ENCODE assay signal across 1 cellular context in the genomic region with DNA sequence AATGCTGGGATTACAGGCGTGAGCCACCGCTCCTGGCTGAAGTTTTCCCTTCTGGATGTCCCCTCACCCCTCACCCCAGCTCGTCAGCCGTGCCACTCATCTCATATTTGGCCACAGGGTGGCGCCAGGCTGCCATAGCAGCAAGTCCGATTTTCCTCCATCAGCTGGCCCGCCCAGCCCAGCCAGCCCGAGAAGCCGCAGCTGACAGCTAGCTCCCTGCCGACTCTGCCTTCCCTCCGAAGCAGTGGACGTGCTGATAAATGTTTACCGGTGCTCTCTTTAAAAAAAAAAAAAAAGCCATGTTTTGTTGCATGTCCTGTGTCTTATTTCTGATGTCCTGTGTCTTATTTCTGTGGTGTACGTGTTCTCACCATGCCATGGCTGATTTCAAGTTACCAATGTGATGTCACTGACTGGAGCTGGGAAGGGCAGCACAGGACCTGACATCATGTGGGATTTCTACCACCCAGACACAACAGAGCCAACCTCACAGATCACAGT.
TF ChIP-seq lines count a peak whose summit lies in the region.

No MANE protein-coding gene starts in this region.

TF ChIP-seq in K562, 482 proteins besides CTCF, POLR2A, EP300 and RAD21 (continued from another document and continues in another):
- TF ChIP-seq, protein P1, sequence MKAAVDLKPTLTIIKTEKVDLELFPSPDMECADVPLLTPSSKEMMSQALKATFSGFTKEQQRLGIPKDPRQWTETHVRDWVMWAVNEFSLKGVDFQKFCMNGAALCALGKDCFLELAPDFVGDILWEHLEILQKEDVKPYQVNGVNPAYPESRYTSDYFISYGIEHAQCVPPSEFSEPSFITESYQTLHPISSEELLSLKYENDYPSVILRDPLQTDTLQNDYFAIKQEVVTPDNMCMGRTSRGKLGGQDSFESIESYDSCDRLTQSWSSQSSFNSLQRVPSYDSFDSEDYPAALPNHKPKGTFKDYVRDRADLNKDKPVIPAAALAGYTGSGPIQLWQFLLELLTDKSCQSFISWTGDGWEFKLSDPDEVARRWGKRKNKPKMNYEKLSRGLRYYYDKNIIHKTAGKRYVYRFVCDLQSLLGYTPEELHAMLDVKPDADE (conservative IDR thresholded peaks at IDR 0.05; ENCODE audit: control insufficient read depth, low read depth, low read length): 0 out of 2 replicates have a peak, but pooled peaks have one; percentile 32
- TF ChIP-seq DACH1 (IDR thresholded peaks at IDR 0.05; ENCODE audit: partially characterized antibody) (peak; percentile 88), MAFK (IDR thresholded peaks at IDR 0.05; ENCODE audit: low read length) (no peak), SMARCE1 (IDR thresholded peaks at IDR 0.05) (no peak), EGR1 (conservative IDR thresholded peaks at IDR 0.05) (no peak), PHTF2 (CRISPR knock-in tag; IDR thresholded peaks at IDR 0.05) (no peak), ELF4 (CRISPR knock-in tag; IDR thresholded peaks at IDR 0.05) (no peak), ADNP (tag; IDR thresholded peaks at IDR 0.05) (no peak), STAG1 (CRISPR knock-in tag; IDR thresholded peaks at IDR 0.05; ENCODE audit: borderline replicate concordance) (peak; percentile 66; the same call in 1 of the 2 replicates), HOXB6 (CRISPR knock-in tag; IDR thresholded peaks at IDR 0.05; ENCODE audit: borderline replicate concordance) (no peak), ETV5 (CRISPR knock-in tag; IDR thresholded peaks at IDR 0.05; ENCODE audit: low read depth) (0 out of 2 replicates have a peak, but pooled peaks have one; percentile 31), ZNF431 (CRISPR knock-in tag; IDR thresholded peaks at IDR 0.05) (no peak), MECOM (CRISPR knock-in tag; IDR thresholded peaks at IDR 0.05) (no peak), CBX8 (IDR thresholded peaks at IDR 0.05; ENCODE audit: borderline replicate concordance, extremely low read depth, low read depth, low read length, poor library complexity, severe bottlenecking) (no peak), POLR2AphosphoS5 (IDR thresholded peaks at IDR 0.05; ENCODE audit: control insufficient read depth, insufficient read depth, low read depth, low read length) (peak; percentile 29; the same call in 1 of the 2 replicates), ZFX (CRISPR knock-in tag; IDR thresholded peaks at IDR 0.05) (no peak), FOS (IDR thresholded peaks at IDR 0.05; ENCODE audit: extremely low read depth, insufficient read length) (no peak), ZNF766 (CRISPR knock-in tag; conservative IDR thresholded peaks at IDR 0.05) (no peak), RFX5 (IDR thresholded peaks at IDR 0.05; ENCODE audit: low read depth, low read length) (no peak), MAZ (CRISPR knock-in tag; conservative IDR thresholded peaks at IDR 0.05 in 1 of 2, IDR thresholded peaks at IDR 0.05 in 1 of 2) (peak in 1 of 2 experiments; percentile 60; a peak in 1 of 4 replicates), BMI1 (IDR thresholded peaks at IDR 0.05; ENCODE audit: low read length) (no peak), FOXM1 (IDR thresholded peaks at IDR 0.05; ENCODE audit: low read depth) (no peak), FOXM1 (CRISPR knock-in tag; IDR thresholded peaks at IDR 0.05; ENCODE audit: low read depth) (no peak), ZNF41 (CRISPR knock-in tag; conservative IDR thresholded peaks at IDR 0.05) (no peak), ZNF24 (IDR thresholded peaks at IDR 0.05) (0 out of 2 replicates have a peak, but pooled peaks have one; percentile 25), PCBP1 (IDR thresholded peaks at IDR 0.05; ENCODE audit: low read depth, low read length, poor library complexity, severe bottlenecking) (no peak), SNRNP70 (optimal IDR thresholded peaks at IDR 0.05; ENCODE audit: low read depth, low read length) (no peak), NFRKB (IDR thresholded peaks at IDR 0.05; ENCODE audit: low read depth) (no peak), CAMTA2 (CRISPR knock-in tag; conservative IDR thresholded peaks at IDR 0.05) (no peak), ZNF134 (CRISPR knock-in tag; conservative IDR thresholded peaks at IDR 0.05) (no peak), ZEB2 (IDR thresholded peaks at IDR 0.05) (no peak), HDAC1 (IDR thresholded peaks at IDR 0.05) (no peak), SP1 (CRISPR knock-in tag; IDR thresholded peaks at IDR 0.05) (0 out of 2 replicates have a peak, but pooled peaks have one; percentile 28), SIN3A (IDR thresholded peaks at IDR 0.05; ENCODE audit: borderline replicate concordance in 2 of 2, control insufficient read depth in 1 of 2, low read depth in 2 of 2, low read length in 2 of 2) (peak; percentile 73 to 76; a peak in 1 of 4 replicates), SPI1 (IDR thresholded peaks at IDR 0.05; ENCODE audit: borderline replicate concordance, low read depth, low read length) (no peak), HCFC1 (IDR thresholded peaks at IDR 0.05; ENCODE audit: low read depth, low read length) (peak; percentile 25; the same call in 1 of the 2 replicates), ZNF3 (CRISPR knock-in tag; IDR thresholded peaks at IDR 0.05) (no peak), CSDE1 (IDR thresholded peaks at IDR 0.05) (no peak), CC2D1A (IDR thresholded peaks at IDR 0.05) (peak; percentile 74), ZBTB11 (CRISPR knock-in tag; IDR thresholded peaks at IDR 0.05) (no peak), ARNT (IDR thresholded peaks at IDR 0.05) (peak in 1 of 2 experiments; percentile 51; a peak in 1 of 4 replicates), HSF4 (CRISPR knock-in tag; IDR thresholded peaks at IDR 0.05; ENCODE audit: borderline replicate concordance) (no peak), ZNF551 (CRISPR knock-in tag; IDR thresholded peaks at IDR 0.05) (no peak), NFE2L1 (tag; IDR thresholded peaks at IDR 0.05; ENCODE audit: borderline replicate concordance, low read depth) (no peak), ZKSCAN1 (IDR thresholded peaks at IDR 0.05; ENCODE audit: low read depth, low read length) (0 out of 2 replicates have a peak, but pooled peaks have one; percentile 19), ZNF695 (CRISPR knock-in tag; IDR thresholded peaks at IDR 0.05) (no peak), XRCC3 (IDR thresholded peaks at IDR 0.05) (no peak), ZNF146 (CRISPR knock-in tag; IDR thresholded peaks at IDR 0.05; ENCODE audit: unreplicated experiment) (no peak), HDGF (IDR thresholded peaks at IDR 0.05) (0 out of 2 replicates have a peak, but pooled peaks have one; percentile 35), SIN3B (IDR thresholded peaks at IDR 0.05; ENCODE audit: low read depth) (no peak), POLR2G (IDR thresholded peaks at IDR 0.05; ENCODE audit: low read depth, low read length) (0 out of 2 replicates have a peak, but pooled peaks have one; percentile 38)
- TF ChIP-seq, protein P2, sequence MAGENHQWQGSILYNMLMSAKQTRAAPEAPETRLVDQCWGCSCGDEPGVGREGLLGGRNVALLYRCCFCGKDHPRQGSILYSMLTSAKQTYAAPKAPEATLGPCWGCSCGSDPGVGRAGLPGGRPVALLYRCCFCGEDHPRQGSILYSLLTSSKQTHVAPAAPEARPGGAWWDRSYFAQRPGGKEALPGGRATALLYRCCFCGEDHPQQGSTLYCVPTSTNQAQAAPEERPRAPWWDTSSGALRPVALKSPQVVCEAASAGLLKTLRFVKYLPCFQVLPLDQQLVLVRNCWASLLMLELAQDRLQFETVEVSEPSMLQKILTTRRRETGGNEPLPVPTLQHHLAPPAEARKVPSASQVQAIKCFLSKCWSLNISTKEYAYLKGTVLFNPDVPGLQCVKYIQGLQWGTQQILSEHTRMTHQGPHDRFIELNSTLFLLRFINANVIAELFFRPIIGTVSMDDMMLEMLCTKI (IDR thresholded peaks at IDR 0.05; ENCODE audit: partially characterized antibody): no peak
- TF ChIP-seq, protein P3, sequence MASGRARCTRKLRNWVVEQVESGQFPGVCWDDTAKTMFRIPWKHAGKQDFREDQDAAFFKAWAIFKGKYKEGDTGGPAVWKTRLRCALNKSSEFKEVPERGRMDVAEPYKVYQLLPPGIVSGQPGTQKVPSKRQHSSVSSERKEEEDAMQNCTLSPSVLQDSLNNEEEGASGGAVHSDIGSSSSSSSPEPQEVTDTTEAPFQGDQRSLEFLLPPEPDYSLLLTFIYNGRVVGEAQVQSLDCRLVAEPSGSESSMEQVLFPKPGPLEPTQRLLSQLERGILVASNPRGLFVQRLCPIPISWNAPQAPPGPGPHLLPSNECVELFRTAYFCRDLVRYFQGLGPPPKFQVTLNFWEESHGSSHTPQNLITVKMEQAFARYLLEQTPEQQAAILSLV (tag; IDR thresholded peaks at IDR 0.05): no peak
- TF ChIP-seq, protein P4, sequence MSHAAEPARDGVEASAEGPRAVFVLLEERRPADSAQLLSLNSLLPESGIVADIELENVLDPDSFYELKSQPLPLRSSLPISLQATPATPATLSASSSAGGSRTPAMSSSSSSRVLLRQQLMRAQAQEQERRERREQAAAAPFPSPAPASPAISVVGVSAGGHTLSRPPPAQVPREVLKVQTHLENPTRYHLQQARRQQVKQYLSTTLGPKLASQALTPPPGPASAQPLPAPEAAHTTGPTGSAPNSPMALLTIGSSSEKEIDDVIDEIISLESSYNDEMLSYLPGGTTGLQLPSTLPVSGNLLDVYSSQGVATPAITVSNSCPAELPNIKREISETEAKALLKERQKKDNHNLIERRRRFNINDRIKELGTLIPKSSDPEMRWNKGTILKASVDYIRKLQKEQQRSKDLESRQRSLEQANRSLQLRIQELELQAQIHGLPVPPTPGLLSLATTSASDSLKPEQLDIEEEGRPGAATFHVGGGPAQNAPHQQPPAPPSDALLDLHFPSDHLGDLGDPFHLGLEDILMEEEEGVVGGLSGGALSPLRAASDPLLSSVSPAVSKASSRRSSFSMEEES (CRISPR knock-in tag; IDR thresholded peaks at IDR 0.05): no peak
- TF ChIP-seq, protein P5, sequence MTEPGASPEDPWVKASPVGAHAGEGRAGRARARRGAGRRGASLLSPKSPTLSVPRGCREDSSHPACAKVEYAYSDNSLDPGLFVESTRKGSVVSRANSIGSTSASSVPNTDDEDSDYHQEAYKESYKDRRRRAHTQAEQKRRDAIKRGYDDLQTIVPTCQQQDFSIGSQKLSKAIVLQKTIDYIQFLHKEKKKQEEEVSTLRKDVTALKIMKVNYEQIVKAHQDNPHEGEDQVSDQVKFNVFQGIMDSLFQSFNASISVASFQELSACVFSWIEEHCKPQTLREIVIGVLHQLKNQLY (CRISPR knock-in tag; conservative IDR thresholded peaks at IDR 0.05): no peak
